Comparison of ENCODE assay signal across 8 cellular contexts in genomic region chr3:46909535-46910161, GRCh38. TPM values are rescaled to one million over a fixed set of nuclear protein-coding genes. Genes with fewer than 3 reads are reported as not detected.
A peak's percentile ranks its signal among the peaks of the same experiment; 100 is the strongest.
DNase-seq lines count a peak whose midpoint lies in the region; ATAC-seq, FAIRE-seq and TF ChIP-seq lines count a peak whose summit lies in the region.

No MANE protein-coding gene starts in this region.

- H3K27ac ChIP-seq in A549 (peak overlapping the region; percentile 53 to 76; a peak in 5 of 6 replicates), heart left ventricle (no peak overlapping the region)

- TF ChIP-seq CTCF in A549 (IDR thresholded peaks at IDR 0.05) = peak; percentile 72
- TF ChIP-seq CTCF in heart left ventricle (IDR thresholded peaks at IDR 0.05) = peak; percentile 73 to 93 (median 88)

- no peaks in the 10 kb centered on the region for H3K9me3 Mint-ChIP-seq in activated naive CD8-positive, alpha-beta T cell treated with anti-CD3 and anti-CD28 coated beads for 36 hours

- H3K4me3 Mint-ChIP-seq in activated naive CD8-positive, alpha-beta T cell treated with anti-CD3 and anti-CD28 coated beads for 36 hours = no peak overlapping the region

- DNase-seq in A549 (ENCODE audit: low read depth in 1 of 2, low spot score in 1 of 2) = peak; percentile 70 to 88
- peak; percentile 77 for DNase-seq in NAMALWA (ENCODE audit: low spot score)
- DNase-seq in SW 1271 (lab: John Stamatoyannopoulos, UW) = peak; percentile 25 to 50
- DNase-seq in activated naive CD8-positive, alpha-beta T cell treated with anti-CD3 and anti-CD28 coated beads for 36 hours = peak; percentile 83
- peak; percentile 82 to 91 (median 88) for DNase-seq in heart left ventricle
- peak; percentile 75 for DNase-seq in putamen (ENCODE audit: low spot score)
- peak; percentile 88 for DNase-seq in ureter (ENCODE audit: low spot score)

- WGBS in A549 (ENCODE audit: missing lambda C conversion rate) = 0% methylated on average over 11 of the region's 18 CpGs
- 5 to 23% (median 19%) methylated on average over 7 to 18 of the region's 18 CpGs for WGBS in heart left ventricle, 4 donors

- ATAC-seq in A549 = peak; percentile 73 to 88
- ATAC-seq in GM18909 (IDR thresholded peaks at IDR 0.05; ENCODE audit: poor library complexity, unreplicated experiment) = peak; percentile 58
- ATAC-seq in heart left ventricle = peak; percentile 68 to 88 (median 82)

- H3K27me3 Mint-ChIP-seq in activated naive CD8-positive, alpha-beta T cell treated with anti-CD3 and anti-CD28 coated beads for 36 hours = no peaks in the 10 kb centered on the region

- CTCF ChIA-PET in A549 (lab: Yijun Ruan, JAX) = interaction anchor here (0.6 to 2.6 kb wide), 34 partner anchors 9 to 1345 kb away, joined by 3 to 39 read pairs (median 4); partner anchors contain the start of genes ALS2CL and PTH1R

- POLR2A ChIA-PET in A549 (lab: Yijun Ruan, JAX) = interaction anchor here (1.2 kb wide), 1 partner anchor 67 kb away, joined by 4 read pairs; the partner anchor contains the start of gene CCDC12

- no peaks in the 10 kb centered on the region for H3K36me3 ChIP-seq in heart left ventricle

- no peak for TF ChIP-seq POLR2A in A549 (IDR thresholded peaks at IDR 0.05; ENCODE audit: low read length)
- TF ChIP-seq POLR2A in heart left ventricle (IDR thresholded peaks at IDR 0.05) = no peak

- no peak for TF ChIP-seq EP300 in A549 (IDR thresholded peaks at IDR 0.05)

- peak overlapping the region; percentile 14 for H3K27ac Mint-ChIP-seq in activated naive CD8-positive, alpha-beta T cell treated with anti-CD3 and anti-CD28 coated beads for 36 hours

- H3K36me3 Mint-ChIP-seq in activated naive CD8-positive, alpha-beta T cell treated with anti-CD3 and anti-CD28 coated beads for 36 hours = peaks cover 2% of the 10 kb centered on the region

- peaks cover 17% of the 10 kb centered on the region for H3K4me1 ChIP-seq in A549
- H3K4me1 ChIP-seq in heart left ventricle = peaks cover 0 to 33% (median 24%) of the 10 kb centered on the region in 12 donors

- no peaks in the 10 kb centered on the region for H3K27me3 ChIP-seq in heart left ventricle

- peak overlapping the region; percentile 43; the same call in 1 of the 3 replicates for H3K4me2 ChIP-seq in A549

- intact Hi-C loops in heart left ventricle (cut with DNase I) = loop anchor here (1.0 to 10.0 kb wide), 6 partner anchors 42 to 435 kb away; no protein-coding TSS in a partner anchor

- no peaks in the 10 kb centered on the region for H3K9me3 ChIP-seq in A549
- no peaks in the 10 kb centered on the region for H3K9me3 ChIP-seq in heart left ventricle

- no peak for FAIRE-seq in A549 (lab: Jason Lieb, UNC)

- H3K4me3 ChIP-seq in A549 = no peak overlapping the region
- H3K4me3 ChIP-seq in heart left ventricle = no peak overlapping the region

- peaks cover 8% of the 10 kb centered on the region for H3K4me1 Mint-ChIP-seq in activated naive CD8-positive, alpha-beta T cell treated with anti-CD3 and anti-CD28 coated beads for 36 hours

- TF ChIP-seq RAD21 in A549 (conservative IDR thresholded peaks at IDR 0.05 in 1 of 2, IDR thresholded peaks at IDR 0.05 in 1 of 2) = peak; percentile 72 to 79

TF ChIP-seq in A549, 52 proteins besides CTCF, POLR2A, EP300 and RAD21:
- peak; percentile 60 for TF ChIP-seq SMC3 (IDR thresholded peaks at IDR 0.05)
- TF ChIP-seq USF2 (IDR thresholded peaks at IDR 0.05) = peak; percentile 51
- no peak for TF ChIP-seq CBX8 (IDR thresholded peaks at IDR 0.05)
- TF ChIP-seq MAX (IDR thresholded peaks at IDR 0.05) = peak; percentile 66
- no peak for TF ChIP-seq KDM5A (IDR thresholded peaks at IDR 0.05)
- 0 out of 2 replicates have a peak, but pooled peaks have one; percentile 36 for TF ChIP-seq POLR2AphosphoS2 (conservative IDR thresholded peaks at IDR 0.05; ENCODE audit: low read length)

RNA-seq across cellular contexts. Expression of gene PTH1R, which starts 32.1 kb away (rescaled TPM):
- polyA plus RNA-seq in A549 (2011; rRNA removed) (0.20 and 0.45 TPM in 2 replicates), A549 (2017; fragmentation: RNase III; extraction: RNeasy Plus Mini Kit Qiagen cat#74134 plus additional on column Dnase treatment) (0.53 to 0.76 TPM (median 0.54 TPM) in 3 replicates), heart left ventricle (10 to 100 TPM in 1 of 2 donors, 1 to 10 TPM in 1; 6.5 to 23.4 TPM)
- polyA plus RNA-seq in A549 (2012; cell fraction: cytosol; rRNA removed) = 0.63 and 0.83 TPM in 2 replicates
- polyA plus RNA-seq in A549 (2012; cell fraction: nucleus; rRNA removed) = 1.7 and 2.2 TPM in 2 replicates
- 0.24 and 0.87 TPM in 2 replicates for polyA minus RNA-seq in A549 (2011; rRNA and poly(A)+ RNA removed)
- not detected for total RNA-seq in activated naive CD8-positive, alpha-beta T cell treated with anti-CD3 and anti-CD28 coated beads for 36 hours
- total RNA-seq in heart left ventricle (10 to 100 TPM in 2 of 9 donors, 1 to 10 TPM in 7; 2.1 to 15.6 (median 6.0) TPM), ureter (12.9 TPM)

RNA-seq across cellular contexts. Expression of gene MYL3, which starts 46.4 kb away (rescaled TPM):
- polyA plus RNA-seq in A549 (2011; rRNA removed) = not detected in 2 replicates
- polyA plus RNA-seq in A549 (2012; cell fraction: cytosol; rRNA removed) = 0.09 and 0.13 TPM in 2 replicates
- polyA plus RNA-seq in A549 (2012; cell fraction: nucleus; rRNA removed) = not detected in 2 replicates
- polyA plus RNA-seq in A549 (2017; fragmentation: RNase III; extraction: RNeasy Plus Mini Kit Qiagen cat#74134 plus additional on column Dnase treatment) = 0.25 TPM in 1 of 3 replicates, not detected in the others
- polyA minus RNA-seq in A549 (2011; rRNA and poly(A)+ RNA removed) = not detected in 2 replicates
- not detected for total RNA-seq in activated naive CD8-positive, alpha-beta T cell treated with anti-CD3 and anti-CD28 coated beads for 36 hours
- over 10,000 TPM in 1 of 9 donors, 1,000 to 10,000 TPM in 8; 4,961 to 10,676 (median 6,839) TPM for total RNA-seq in heart left ventricle
- over 10,000 TPM in 1 of 2 donors, 1,000 to 10,000 TPM in 1; 5,594 to 12,544 TPM for polyA plus RNA-seq in heart left ventricle
- total RNA-seq in ureter = 4.6 TPM

Comparison
In these comparisons a context has a peak if more than half of its experiments do, and no peak if none do; other contexts are left out.
1. DNase-seq: peak in every context shown above with its lines; median percentile 88 in heart left ventricle; 88 in ureter; 83 in activated naive CD8-positive, alpha-beta T cell treated with anti-CD3 and anti-CD28 coated beads for 36 hours; 79 in A549; 77 in NAMALWA; 75 in putamen; 38 in SW 1271.
2. H3K27ac ChIP-seq: peak in A549 (2 of 2); none in heart left ventricle (0 of 12).
3. RNA of gene MYL3, which starts 46.4 kb away (total RNA-seq): 4,961 to 10,676 TPM in heart left ventricle; 4.6 TPM in ureter (single experiment) and not detected in activated naive CD8-positive, alpha-beta T cell treated with anti-CD3 and anti-CD28 coated beads for 36 hours; every median in the first group is over 100 times any median in the second.
4. Peak in every context shown above with its lines, with median percentiles within 50 percentile points of each other: ATAC-seq.